Comparison of ENCODE assay signal across 22 cellular contexts in genomic region chr15:62342959-62343358, GRCh38.
"Had no signal": no experiment of that assay in that cellular context is flagged by ENCODE, and none has a peak within 500 bp of the region (broad histone marks: within the 10 kb centered on the region; RNA-seq: fewer than 3 reads in every experiment).

No MANE protein-coding gene starts in this region.

- H3K36me3 Mint-ChIP-seq: IgD-negative memory B cell had no signal

- H3K27ac ChIP-seq: HL-60, KMS-11, SJSA1, SK-N-MC had no signal

- DNase-seq: Kasumi-1, NCI-H1092, NCI-H1105 treated with DMSO at 0.1 percent for 48 hours, NCI-H1436, NCI-H187, NCI-H2081 treated with DMSO at 0.1 percent for 48 hours, NCI-H2171, NCI-H226, NCI-H446, NCI-H510A, NCI-H524 treated with DMSO at 0.1 percent for 48 hours, NCI-H69, NCI-H774, Right ventricle myocardium superior, RPMI8226, SIG-M5 had no signal

- H3K4me3 ChIP-seq: K562, SJSA1, SK-N-MC had no signal

- H3K9me3 ChIP-seq: SJSA1 had no signal

- H3K9ac ChIP-seq: KMS-11 had no signal

- H3K4me1 ChIP-seq: SJSA1 had no signal

- H3K27ac Mint-ChIP-seq: IgD-negative memory B cell had no signal

- ATAC-seq: K562 had no signal

- H3K36me3 ChIP-seq: SJSA1 had no signal
